ENCODE assay signal across 8 cellular contexts in the genomic region with DNA sequence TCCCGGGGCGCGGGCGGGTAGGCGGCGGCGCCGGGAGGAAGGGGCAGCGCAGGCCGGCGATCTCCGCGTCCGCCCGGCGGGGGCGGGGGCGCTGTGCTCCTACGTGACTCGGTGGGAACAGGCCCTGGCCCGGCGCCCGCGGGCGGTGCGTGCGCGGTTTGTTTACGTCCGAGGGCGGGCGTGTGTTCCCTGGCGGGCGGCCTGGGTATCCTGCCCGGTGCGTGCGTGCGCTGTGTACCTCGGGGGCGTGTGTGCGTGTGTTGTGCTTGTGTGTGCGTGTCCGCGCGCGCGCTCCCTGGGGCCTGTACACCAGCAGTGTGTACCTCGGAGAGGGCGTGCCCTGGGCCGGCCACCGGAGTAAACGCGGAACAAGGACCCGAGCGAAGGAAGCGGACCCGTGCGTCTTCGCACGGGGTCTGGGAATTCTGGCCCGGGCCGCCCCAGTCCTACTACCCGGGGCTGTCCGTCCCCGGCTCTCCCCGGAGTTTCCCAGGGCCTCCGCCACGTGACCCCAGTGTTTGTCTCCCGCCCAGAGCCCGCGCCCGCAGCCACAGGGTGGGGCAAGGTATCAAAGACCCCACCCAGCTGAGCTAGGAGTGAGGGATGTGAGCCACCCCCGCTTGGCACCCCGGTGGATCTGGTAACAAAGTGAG. TPM values are rescaled to one million over a fixed set of nuclear protein-coding genes. Genes with fewer than 3 reads are reported as not detected.
DNase-seq lines count a peak whose midpoint lies in the region; ATAC-seq and TF ChIP-seq lines count a peak whose summit lies in the region.

No MANE protein-coding gene starts in this region.

- H3K27ac Mint-ChIP-seq in progenitor cell of endocrine pancreas, result peak overlapping the region; percentile 95

- WGBS in SK-N-SH (ENCODE audit: low lambda C conversion rate), result no CpG with 5 or more reads among the region's 74 CpGs

- peak overlapping the region; percentile 61 to 85; a peak in 3 of 4 replicates for H3K27ac ChIP-seq in SK-N-SH (ENCODE audit: low read depth in 2 of 2, low read length in 1 of 2)

- H3K4me1 ChIP-seq in SK-N-SH (ENCODE audit: control insufficient read depth in 1 of 2, insufficient read depth in 2 of 2, low read depth in 1 of 2, low read length in 1 of 2), result peaks cover 0 to 11% of the 10 kb centered on the region in 2 experiments; a peak in 1 of 4 replicates

- H3K79me2 ChIP-seq in SK-N-SH (ENCODE audit: insufficient read depth), result peaks cover 39% of the 10 kb centered on the region

- peak overlapping the region; percentile 60 to 63 for H3K4me3 ChIP-seq in SK-N-SH (ENCODE audit: low read depth in 2 of 2, low read length in 1 of 2)

- POLR2A ChIA-PET in SK-N-SH (lab: Yijun Ruan, JAX), result no interaction called here

- peaks cover 21% of the 10 kb centered on the region for H4K20me1 ChIP-seq in SK-N-SH (ENCODE audit: insufficient read depth)

- H3K4me2 ChIP-seq in SK-N-SH, result peak overlapping the region; percentile 84

- H3K4me1 Mint-ChIP-seq in progenitor cell of endocrine pancreas (ENCODE audit: low read depth), result peaks cover 4% of the 10 kb centered on the region

- no peak overlapping the region for H2AFZ ChIP-seq in SK-N-SH (ENCODE audit: low read depth)

- TF ChIP-seq CTCF in SK-N-SH (IDR thresholded peaks at IDR 0.05) (peak; percentile 12; the same call in 1 of the 2 replicates), progenitor cell of endocrine pancreas (IDR thresholded peaks at IDR 0.05; ENCODE audit: unreplicated experiment) (peak; percentile 23)

- no peak for TF ChIP-seq RAD21 in SK-N-SH (IDR thresholded peaks at IDR 0.05; ENCODE audit: low read length)

- H3K9me3 ChIP-seq in SK-N-SH, result no peaks in the 10 kb centered on the region

- intact Hi-C loops in left cardiac atrium (cut with DNase I), result loop anchor here in 1 of 2 donors (10.0 kb wide), 1 partner anchor 88 kb away; the partner anchor contains the start of gene BAIAP2L2

- no peak for TF ChIP-seq EP300 in SK-N-SH (IDR thresholded peaks at IDR 0.05; ENCODE audit: borderline replicate concordance in 1 of 2, low read depth in 1 of 2, low read length in 1 of 2)

- H3F3A ChIP-seq in SK-N-SH (replicated peaks; ENCODE audit: insufficient read depth), result no peaks in the 10 kb centered on the region

- CTCF ChIA-PET in SK-N-SH (lab: Yijun Ruan, JAX), result interaction anchor here (1.7 kb wide), 1 partner anchor 89 kb away, joined by 6 read pairs; no protein-coding TSS in a partner anchor

- ATAC-seq in HG03342 (IDR thresholded peaks at IDR 0.05; ENCODE audit: unreplicated experiment) (peak; percentile 21), left cardiac atrium (peak; percentile 62 to 70)

- DNase-seq in NOMO-1 (lab: John Stamatoyannopoulos, UW; ENCODE audit: unreplicated experiment in 2 of 2) (peak; percentile 30 to 36), NOMO-1 treated with DMSO at 0.1 percent for 48 hours (lab: John Stamatoyannopoulos, UW; ENCODE audit: unreplicated experiment) (no peak), SK-N-SH (peak; percentile 76), amniotic epithelial cell (ENCODE audit: low read depth) (peak; percentile 79), left cardiac atrium (peak; percentile 92), progenitor cell of endocrine pancreas (ENCODE audit: low spot score, unreplicated experiment) (peak; percentile 50), NK-92 (lab: John Stamatoyannopoulos, UW; ENCODE audit: unreplicated experiment) (no peak)

- peak overlapping the region; percentile 79 for H3K4me3 Mint-ChIP-seq in progenitor cell of endocrine pancreas (ENCODE audit: low read depth)

- H3K9me2 ChIP-seq in SK-N-SH, result no peaks in the 10 kb centered on the region

- H3K36me3 Mint-ChIP-seq in progenitor cell of endocrine pancreas (ENCODE audit: insufficient read depth), result no peaks in the 10 kb centered on the region

- no peaks in the 10 kb centered on the region for H3K27me3 ChIP-seq in SK-N-SH (ENCODE audit: insufficient read depth)

- no peaks in the 10 kb centered on the region for H3K9me3 Mint-ChIP-seq in progenitor cell of endocrine pancreas (ENCODE audit: low read depth)

- H3K27me3 Mint-ChIP-seq in progenitor cell of endocrine pancreas, result peaks cover 3% of the 10 kb centered on the region

- H3K36me3 ChIP-seq in SK-N-SH (replicated peaks in 1 of 2; ENCODE audit: control insufficient read depth in 1 of 2, insufficient read depth in 2 of 2, low read length in 1 of 2), result no peaks in the 10 kb centered on the region

- H3K9ac ChIP-seq in SK-N-SH, result peak overlapping the region; percentile 92

TF ChIP-seq in SK-N-SH, 30 proteins besides CTCF, POLR2A, EP300 and RAD21 (continues in another document):
- no peak for TF ChIP-seq CHD2 (IDR thresholded peaks at IDR 0.05; ENCODE audit: low read length, partially characterized antibody)
- TF ChIP-seq NFIC (IDR thresholded peaks at IDR 0.05; ENCODE audit: borderline replicate concordance), result no peak
- TF ChIP-seq TEAD4 (IDR thresholded peaks at IDR 0.05; ENCODE audit: borderline replicate concordance, insufficient read depth), result no peak
- no peak for TF ChIP-seq REST (IDR thresholded peaks at IDR 0.05; ENCODE audit: low read depth, low read length)
- TF ChIP-seq, protein P1, sequence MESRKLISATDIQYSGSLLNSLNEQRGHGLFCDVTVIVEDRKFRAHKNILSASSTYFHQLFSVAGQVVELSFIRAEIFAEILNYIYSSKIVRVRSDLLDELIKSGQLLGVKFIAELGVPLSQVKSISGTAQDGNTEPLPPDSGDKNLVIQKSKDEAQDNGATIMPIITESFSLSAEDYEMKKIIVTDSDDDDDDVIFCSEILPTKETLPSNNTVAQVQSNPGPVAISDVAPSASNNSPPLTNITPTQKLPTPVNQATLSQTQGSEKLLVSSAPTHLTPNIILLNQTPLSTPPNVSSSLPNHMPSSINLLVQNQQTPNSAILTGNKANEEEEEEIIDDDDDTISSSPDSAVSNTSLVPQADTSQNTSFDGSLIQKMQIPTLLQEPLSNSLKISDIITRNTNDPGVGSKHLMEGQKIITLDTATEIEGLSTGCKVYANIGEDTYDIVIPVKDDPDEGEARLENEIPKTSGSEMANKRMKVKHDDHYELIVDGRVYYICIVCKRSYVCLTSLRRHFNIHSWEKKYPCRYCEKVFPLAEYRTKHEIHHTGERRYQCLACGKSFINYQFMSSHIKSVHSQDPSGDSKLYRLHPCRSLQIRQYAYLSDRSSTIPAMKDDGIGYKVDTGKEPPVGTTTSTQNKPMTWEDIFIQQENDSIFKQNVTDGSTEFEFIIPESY (IDR thresholded peaks at IDR 0.05; ENCODE audit: borderline replicate concordance, low read depth), result no peak
- TF ChIP-seq, protein P2, sequence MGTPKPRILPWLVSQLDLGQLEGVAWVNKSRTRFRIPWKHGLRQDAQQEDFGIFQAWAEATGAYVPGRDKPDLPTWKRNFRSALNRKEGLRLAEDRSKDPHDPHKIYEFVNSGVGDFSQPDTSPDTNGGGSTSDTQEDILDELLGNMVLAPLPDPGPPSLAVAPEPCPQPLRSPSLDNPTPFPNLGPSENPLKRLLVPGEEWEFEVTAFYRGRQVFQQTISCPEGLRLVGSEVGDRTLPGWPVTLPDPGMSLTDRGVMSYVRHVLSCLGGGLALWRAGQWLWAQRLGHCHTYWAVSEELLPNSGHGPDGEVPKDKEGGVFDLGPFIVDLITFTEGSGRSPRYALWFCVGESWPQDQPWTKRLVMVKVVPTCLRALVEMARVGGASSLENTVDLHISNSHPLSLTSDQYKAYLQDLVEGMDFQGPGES (IDR thresholded peaks at IDR 0.05; ENCODE audit: low read depth, low read length), result no peak
- TF ChIP-seq MXI1 (IDR thresholded peaks at IDR 0.05; ENCODE audit: low read depth, low read length), result peak; percentile 57; the same call in 1 of the 2 replicates
- no peak for TF ChIP-seq RXRA (IDR thresholded peaks at IDR 0.05; ENCODE audit: borderline replicate concordance, low read depth)
- TF ChIP-seq YY1 (IDR thresholded peaks at IDR 0.05; ENCODE audit: low read depth), result no peak
- no peak for TF ChIP-seq RFX5 (IDR thresholded peaks at IDR 0.05; ENCODE audit: low read length)
- no peak for TF ChIP-seq FOSL2 (IDR thresholded peaks at IDR 0.05; ENCODE audit: borderline replicate concordance, low read depth)
- TF ChIP-seq TAF1 (IDR thresholded peaks at IDR 0.05; ENCODE audit: borderline replicate concordance, low read depth, low read length), result no peak
- no peak for TF ChIP-seq EZH2phosphoT487 (IDR thresholded peaks at IDR 0.05; ENCODE audit: borderline replicate concordance, low read depth)
- TF ChIP-seq POLR2AphosphoS5 (IDR thresholded peaks at IDR 0.05; ENCODE audit: low read depth, low read length), result no peak

RNA-seq across cellular contexts. Expression of gene MAFF, which starts 0.8 kb away (rescaled TPM):
- polyA plus RNA-seq in SK-N-SH (2012; rRNA removed), result 7.9 and 8.2 TPM in 2 replicates
- 7.0 and 7.4 TPM in 2 replicates for polyA plus RNA-seq in SK-N-SH (2012; cell fraction: cytosol; rRNA removed)
- polyA plus RNA-seq in SK-N-SH (2012; cell fraction: nucleus; rRNA removed), result 9.6 and 10.1 TPM in 2 replicates
- total RNA-seq in left cardiac atrium (10 to 100 TPM in 1 of 2 donors, 1 to 10 TPM in 1; 9.4 to 27.8 TPM), progenitor cell of endocrine pancreas (8.4 and 10.2 TPM in 2 replicates)

RNA-seq across cellular contexts. Expression of gene PLA2G6, which starts 20.9 kb away (rescaled TPM):
- 10.5 and 14.5 TPM in 2 replicates for polyA plus RNA-seq in SK-N-SH (2012; rRNA removed)
- 1.7 and 2.8 TPM in 2 replicates for polyA plus RNA-seq in SK-N-SH (2012; cell fraction: cytosol; rRNA removed)
- 89.3 and 95.1 TPM in 2 replicates for polyA plus RNA-seq in SK-N-SH (2012; cell fraction: nucleus; rRNA removed)
- total RNA-seq in left cardiac atrium (10 to 100 TPM; 14.3 to 21.1 TPM), progenitor cell of endocrine pancreas (76.0 and 76.4 TPM in 2 replicates)

Comparison
In these comparisons a context has a peak if more than half of its experiments do, and no peak if none do; other contexts are left out.
1. DNase-seq: peak in NOMO-1 (2 of 2), SK-N-SH (single experiment), amniotic epithelial cell (single experiment), left cardiac atrium (single experiment) and progenitor cell of endocrine pancreas (single experiment); none in NOMO-1 treated with DMSO at 0.1 percent for 48 hours (single experiment) and NK-92 (single experiment).